ENCODE assay signal across 8 cellular contexts in the genomic region with DNA sequence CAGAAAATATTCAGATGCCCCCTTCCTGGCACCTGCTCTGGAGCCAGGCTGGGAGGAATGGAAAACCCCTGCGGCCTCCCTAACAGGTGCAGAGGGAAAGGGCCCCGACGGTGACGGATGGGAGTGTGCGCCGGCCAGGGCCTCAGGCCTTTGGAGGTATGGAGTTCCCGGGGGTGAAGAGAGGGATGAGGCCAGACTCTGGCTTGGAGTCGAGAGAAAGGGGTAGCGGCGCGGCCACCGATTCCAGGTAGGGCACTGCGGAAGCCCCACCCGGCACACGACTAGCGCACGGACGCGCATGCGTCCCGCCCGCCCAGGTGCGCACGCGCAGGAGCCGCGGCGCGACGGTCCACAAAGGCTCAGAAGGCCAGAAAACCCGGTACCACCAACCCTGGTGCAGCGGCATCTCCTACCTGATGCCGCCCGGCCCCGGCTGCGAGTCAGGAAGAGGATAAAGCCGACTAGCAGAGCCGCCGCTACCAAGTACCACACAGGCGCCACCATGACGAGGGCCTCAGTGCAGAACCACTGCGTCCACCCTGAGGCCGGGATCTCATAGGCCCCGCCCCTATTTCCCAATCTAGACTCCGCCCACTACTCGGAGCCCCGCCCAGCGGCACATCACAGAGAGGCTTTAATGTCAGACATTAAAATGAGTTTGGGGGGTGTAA. TPM values are rescaled to one million over a fixed set of nuclear protein-coding genes. Genes with fewer than 3 reads are reported as not detected.
DNase-seq lines count a peak whose midpoint lies in the region; ATAC-seq, FAIRE-seq and TF ChIP-seq lines count a peak whose summit lies in the region.

A gene (minus strand): TSS at position 559 of the 671 bp plus-strand sequence. CDS start 55 bp downstream, at position 504.

- no peaks in the 10 kb centered on the region for H3K27me3 Mint-ChIP-seq in CD4-positive, alpha-beta T cell

- ATAC-seq in CD4-positive, alpha-beta T cell (ENCODE audit: poor library complexity) = peak; percentile 86
- ATAC-seq in GM19452 (IDR thresholded peaks at IDR 0.05; ENCODE audit: unreplicated experiment) = peak; percentile 77

- H2BK5ac ChIP-seq in H1 (ENCODE audit: low read depth, low read length) = peak within 1 kb of the TSS; percentile 92
- no peak within 1 kb of the TSS for H2BK5ac ChIP-seq in mesendoderm (ENCODE audit: low read length)

- H2AK5ac ChIP-seq in H1 (ENCODE audit: low read depth, low read length) = no peak within 1 kb of the TSS; the same call in 1 of the 2 replicates
- H2AK5ac ChIP-seq in mesendoderm (ENCODE audit: low read length) = no peak within 1 kb of the TSS

- peaks cover 0 to 8% (median 6%) of the 10 kb centered on the region in 4 experiments; a peak in 6 of 7 replicates for H3K4me1 ChIP-seq in H1 (replicated peaks in 1 of 4; ENCODE audit: control insufficient read depth in 3 of 4, insufficient read depth in 4 of 4, low read length in 3 of 4)
- peaks cover 3% of the 10 kb centered on the region for H3K4me1 ChIP-seq in mesendoderm (ENCODE audit: control insufficient read depth, low read depth, low read length)

- peak within 1 kb of the TSS; percentile 99 for H3K4ac ChIP-seq in H1 (replicated peaks; ENCODE audit: insufficient read length, low read depth, low read length)
- no peak within 1 kb of the TSS for H3K4ac ChIP-seq in mesendoderm (ENCODE audit: low read depth, low read length)

- H2BK120ac ChIP-seq in H1 (replicated peaks; ENCODE audit: low read depth, low read length) = no peak within 1 kb of the TSS
- no peak within 1 kb of the TSS for H2BK120ac ChIP-seq in mesendoderm (ENCODE audit: low read depth, low read length)

- H3K4me2 ChIP-seq in H1 (ENCODE audit: insufficient read depth in 1 of 2, low read depth in 2 of 2, low read length in 2 of 2) (peak within 1 kb of the TSS; percentile 94 to 99), mesendoderm (ENCODE audit: low read length) (peak within 1 kb of the TSS; percentile 79)

- POLR2A ChIA-PET in CD4-positive, alpha-beta T cell (lab: Charles Lee) = interaction anchor here (0.7 to 1.5 kb wide), 6 partner anchors 16 to 112 kb away, joined by 3 to 7 read pairs (median 4); a partner anchor contains a TSS
- POLR2A ChIA-PET in H1 (lab: Charles Lee; ENCODE audit: partially characterized antibody) = interaction anchor here (1.0 to 1.7 kb wide), 6 partner anchors 14 to 542 kb away, joined by 3 to 8 read pairs (median 3); no protein-coding TSS in a partner anchor

- peak within 1 kb of the TSS; percentile 68 for H3K14ac ChIP-seq in H1 (ENCODE audit: insufficient read length)

- TF ChIP-seq CTCF in CD4-positive, alpha-beta T cell (IDR thresholded peaks at IDR 0.05) = no peak
- no peak for TF ChIP-seq CTCF in HL-60 (IDR thresholded peaks at IDR 0.05; ENCODE audit: insufficient read depth, low read length)
- no peak; a peak in 1 of 4 replicates for TF ChIP-seq CTCF in H1 (IDR thresholded peaks at IDR 0.05; ENCODE audit: control extremely low read depth in 1 of 3, insufficient read depth in 1 of 3, low read depth in 1 of 3, low read length in 3 of 3)

- H3K27me3 ChIP-seq in CD4-positive, alpha-beta T cell (ENCODE audit: control insufficient read depth, insufficient read depth, low read length) = no peaks in the 10 kb centered on the region
- H3K27me3 ChIP-seq in HL-60 (ENCODE audit: insufficient read depth, poor library complexity, severe bottlenecking) (no peaks in the 10 kb centered on the region), H1 (replicated peaks in 1 of 4; ENCODE audit: control insufficient read depth in 3 of 4, extremely low read depth in 1 of 4, insufficient read depth in 3 of 4, low read length in 3 of 4) (no peaks in the 10 kb centered on the region), mesendoderm (ENCODE audit: insufficient read depth, low read length, poor library complexity) (no peaks in the 10 kb centered on the region)

- CTCF ChIA-PET in CD4-positive, alpha-beta T cell (lab: Charles Lee) = interaction anchor here (0.5 kb wide), 1 partner anchor 151 kb away, joined by 3 read pairs; no protein-coding TSS in a partner anchor
- CTCF ChIA-PET in H1 (lab: Charles Lee; ENCODE audit: partially characterized antibody) = interaction anchor here (1.0 to 1.1 kb wide), 3 partner anchors 15 to 73 kb away, joined by 3 to 4 read pairs (median 3); no protein-coding TSS in a partner anchor

- H3K9me3 Mint-ChIP-seq in CD4-positive, alpha-beta T cell = no peaks in the 10 kb centered on the region

- H3K9me3 ChIP-seq in CD4-positive, alpha-beta T cell (ENCODE audit: control insufficient read depth, low read length) = no peaks in the 10 kb centered on the region
- no peaks in the 10 kb centered on the region for H3K9me3 ChIP-seq in H1 (ENCODE audit: insufficient read depth in 2 of 2, low read depth in 1 of 2, low read length in 1 of 2)

- peak within 1 kb of the TSS; percentile 97 for H4K8ac ChIP-seq in H1 (ENCODE audit: extremely low read depth, insufficient read depth, low read length)
- H4K8ac ChIP-seq in mesendoderm (ENCODE audit: low read depth, low read length) = no peak within 1 kb of the TSS

- H2BK15ac ChIP-seq in H1 (ENCODE audit: low read length) (no peak within 1 kb of the TSS), mesendoderm (replicated peaks; ENCODE audit: low read depth) (no peak within 1 kb of the TSS)

- H3K36me3 ChIP-seq in H1 (ENCODE audit: control insufficient read depth in 2 of 4, insufficient read depth in 4 of 4, low read length in 3 of 4) = peaks cover 11 to 22% (median 13%) of the 10 kb centered on the region in 4 experiments; a peak in 7 of 8 replicates
- peaks cover 7% of the 10 kb centered on the region for H3K36me3 ChIP-seq in mesendoderm (ENCODE audit: control insufficient read depth, insufficient read depth, low read length)

- DNase-seq in CD4-positive, alpha-beta T cell = peak; percentile 80 to 94 (median 86)
- DNase-seq in HL-60 (ENCODE audit: low read depth in 1 of 2, low spot score in 1 of 2) = peak; percentile 82 to 90
- DNase-seq in NOMO-1 treated with DMSO at 0.1 percent for 48 hours (lab: John Stamatoyannopoulos, UW; ENCODE audit: unreplicated experiment) = peak; percentile 73
- DNase-seq in activated CD8-positive, alpha-beta memory T cell treated with anti-CD3 and anti-CD28 coated beads for 4 hours (ENCODE audit: low read depth in 2 of 2) = peak; percentile 80 to 86
- peak in 1 of 2 experiments; percentile 97 for DNase-seq in H1 (ENCODE audit: low read depth in 1 of 2, low spot score in 2 of 2)
- peak; percentile 85 for DNase-seq in mesendoderm
- peak; percentile 82 for DNase-seq in stimulated activated CD8-positive, alpha-beta memory T cell treated with anti-CD3 and anti-CD28 coated beads, Interleukin-12 subunit alpha, Interleukin-12 subunit beta, amount 100 ng/mL, for 4 hours (ENCODE audit: low read depth)

- 1% methylated on average over 44 of the region's 48 CpGs; no CpG with 5 or more reads in 1 of the 2 experiments for WGBS in H1 (ENCODE audit: extremely low coverage in 1 of 2, insufficient coverage in 1 of 2, insufficient read length in 1 of 2, insufficient replicate concordance in 2 of 2, low coverage in 1 of 2, low lambda C conversion rate in 2 of 2, missing lambda C conversion rate in 1 of 2), 2 experiments
- WGBS in mesendoderm (ENCODE audit: extremely low coverage, insufficient coverage, low lambda C conversion rate) = no CpG with 5 or more reads among the region's 48 CpGs

- H3K9ac ChIP-seq in H1 (replicated peaks in 1 of 4; ENCODE audit: extremely low read depth in 1 of 4, low read depth in 3 of 4, low read length in 3 of 4) = peak within 1 kb of the TSS; percentile 52 to 91 (median 85)
- H3K9ac ChIP-seq in mesendoderm (ENCODE audit: low read length) = peak within 1 kb of the TSS; percentile 92

- peaks cover 0 to 4% of the 10 kb centered on the region in 2 experiments for H4K20me1 ChIP-seq in H1 (replicated peaks in 1 of 2; ENCODE audit: control insufficient read depth in 1 of 2, insufficient read depth in 2 of 2, low read length in 2 of 2)

- H3K36me3 Mint-ChIP-seq in CD4-positive, alpha-beta T cell (ENCODE audit: low read depth) = peaks cover 40% of the 10 kb centered on the region

- no peak for FAIRE-seq in H1 (lab: Jason Lieb, UNC)

- peak; percentile 88 to 93 for TF ChIP-seq POLR2A in H1 (IDR thresholded peaks at IDR 0.05; ENCODE audit: control extremely low read depth in 1 of 2, low read depth in 2 of 2, low read length in 2 of 2)

- H3K79me2 ChIP-seq in H1 (ENCODE audit: control insufficient read depth in 1 of 2, insufficient read depth in 2 of 2, low read length in 2 of 2) (peaks cover 4 to 26% of the 10 kb centered on the region in 2 experiments; a peak in 2 of 4 replicates), mesendoderm (ENCODE audit: control insufficient read depth, insufficient read depth, low read length) (peaks cover 9% of the 10 kb centered on the region)

- H3K23me2 ChIP-seq in H1 (ENCODE audit: low read depth, low read length) = peaks cover 5% of the 10 kb centered on the region

- H3K23ac ChIP-seq in H1 (ENCODE audit: insufficient read length) = no peak within 1 kb of the TSS
- peak within 1 kb of the TSS; percentile 66 for H3K23ac ChIP-seq in mesendoderm (ENCODE audit: low read length)

- peak within 1 kb of the TSS; percentile 65 for H4K91ac ChIP-seq in H1 (replicated peaks; ENCODE audit: insufficient read length, low read length)

- H3K4me3 Mint-ChIP-seq in CD4-positive, alpha-beta T cell = peak within 1 kb of the TSS; percentile 96

- H3K18ac ChIP-seq in H1 (ENCODE audit: extremely low read depth, low read length) (peak within 1 kb of the TSS; percentile 88; the same call in 1 of the 2 replicates), mesendoderm (ENCODE audit: low read length) (peak within 1 kb of the TSS; percentile 65)

- H2BK12ac ChIP-seq in H1 (ENCODE audit: low read depth, low read length) = no peak within 1 kb of the TSS

- peaks cover 10% of the 10 kb centered on the region for H3K79me1 ChIP-seq in H1 (ENCODE audit: low read depth, low read length)
- H3K79me1 ChIP-seq in mesendoderm (ENCODE audit: low read length) = peaks cover 15% of the 10 kb centered on the region

- H3K56ac ChIP-seq in H1 (replicated peaks; ENCODE audit: insufficient read length, low read depth, low read length) (peak within 1 kb of the TSS; percentile 96), mesendoderm (ENCODE audit: low read length) (peak within 1 kb of the TSS; percentile 85)

- H3K4me3 ChIP-seq in HL-60 (replicated peaks; ENCODE audit: insufficient read depth, low read length) = peak within 1 kb of the TSS; percentile 96
- peak within 1 kb of the TSS; percentile 83 to 93 (median 88) for H3K4me3 ChIP-seq in H1 (ENCODE audit: extremely low read depth in 1 of 4, insufficient read depth in 2 of 4, low read depth in 3 of 4, low read length in 4 of 4)
- peak within 1 kb of the TSS; percentile 90 for H3K4me3 ChIP-seq in mesendoderm (ENCODE audit: low read length)

- H4K5ac ChIP-seq in H1 (ENCODE audit: insufficient read length, low read depth, low read length) = peak within 1 kb of the TSS; percentile 100
- no peak within 1 kb of the TSS for H4K5ac ChIP-seq in mesendoderm (ENCODE audit: low read length)

- H3K27ac Mint-ChIP-seq in CD4-positive, alpha-beta T cell = peak within 1 kb of the TSS; percentile 92

- TF ChIP-seq RAD21 in H1 (IDR thresholded peaks at IDR 0.05 in 1 of 2, conservative IDR thresholded peaks at IDR 0.05 in 1 of 2; ENCODE audit: low read depth in 2 of 2, low read length in 2 of 2) = no peak

- intact Hi-C loops in CD4-positive, alpha-beta T cell (cut with DNase I, micrococcal nuclease) = loop anchor here in 1 of 2 experiments (1.0 to 10.0 kb wide), 3 partner anchors 31 to 159 kb away; a partner anchor contains a TSS

- peaks cover 29% of the 10 kb centered on the region for H3K4me1 Mint-ChIP-seq in CD4-positive, alpha-beta T cell (ENCODE audit: low read depth)

- no peak within 1 kb of the TSS for H2BK20ac ChIP-seq in H1 (ENCODE audit: low read length)

- no peak for TF ChIP-seq EP300 in H1 (IDR thresholded peaks at IDR 0.05; ENCODE audit: borderline replicate concordance in 1 of 2, low read depth in 2 of 2, low read length in 2 of 2)

- H2AFZ ChIP-seq in H1 (ENCODE audit: low read length) = peak within 1 kb of the TSS; percentile 70; the same call in 1 of the 2 replicates

- H3K27ac ChIP-seq in CD4-positive, alpha-beta T cell (ENCODE audit: low read depth, low read length) = peak within 1 kb of the TSS; percentile 78
- H3K27ac ChIP-seq in HL-60 (replicated peaks) (peak within 1 kb of the TSS; percentile 85), H1 (ENCODE audit: low read depth, low read length) (peak within 1 kb of the TSS; percentile 77; the same call in 1 of the 2 replicates), mesendoderm (ENCODE audit: low read depth, low read length) (peak within 1 kb of the TSS; percentile 67)

RNA-seq across cellular contexts. Expression of the gene that starts here (rescaled TPM):
- 10 to 100 TPM; 40.7 to 43.4 TPM for total RNA-seq in CD4-positive, alpha-beta T cell
- 42.0 and 43.8 TPM in 2 replicates for total RNA-seq in H1 (2021; fragmentation: NEBNext Ultra II Directional; extraction: Animal tissue kit (Norgen Biotek cat#: 25700))
- 29.4 and 31.2 TPM in 2 replicates for polyA plus RNA-seq in H1 (2011; rRNA removed)
- polyA plus RNA-seq in H1 (2011; cell fraction: cytosol; rRNA removed) = 51.1 TPM
- 35.3 TPM for polyA plus RNA-seq in H1 (2011; cell fraction: nucleus; rRNA removed)
- polyA plus RNA-seq in H1 (2012, experiment 1 of 2) = 37.0 to 47.9 TPM (median 45.6 TPM) in 4 replicates
- polyA plus RNA-seq in H1 (2012, experiment 2 of 2) = 29.9 TPM
- 48.3 TPM for polyA plus RNA-seq in H1 (2013, experiment 1 of 2)
- 56.7 TPM for polyA plus RNA-seq in H1 (2013, experiment 2 of 2)
- polyA minus RNA-seq in H1 (2011; rRNA and poly(A)+ RNA removed) = 11.3 and 15.2 TPM in 2 replicates
- 16.9 TPM for polyA minus RNA-seq in H1 (2011; cell fraction: cytosol; rRNA and poly(A)+ RNA removed)
- polyA minus RNA-seq in H1 (2011; cell fraction: nucleus; rRNA and poly(A)+ RNA removed) = 12.4 TPM
- polyA plus RNA-seq in mesendoderm (2013, experiment 1 of 2) = 38.1 TPM
- polyA plus RNA-seq in mesendoderm (2013, experiment 2 of 2) = 37.7 TPM
